Comparison of ENCODE assay signal across 8 cellular contexts in genomic region chr21:43864806-43865470, GRCh38. TPM values are rescaled to one million over a fixed set of nuclear protein-coding genes. Genes with fewer than 3 reads are reported as not detected.
A peak's percentile ranks its signal among the peaks of the same experiment; 100 is the strongest.
DNase-seq lines count a peak whose midpoint lies in the region; ATAC-seq lines count a peak whose summit lies in the region.

TSS of gene AGPAT3 (plus strand) at chr21:43865223. CDS start at chr21:43959682, 94,459 bp downstream.

- peak within 1 kb of the TSS; percentile 78 for H3K4me3 Mint-ChIP-seq in activated CD4-positive, alpha-beta T cell treated with anti-CD3 and anti-CD28 coated beads, Interleukin-2, amount 10 ng/mL, durations not matched to agents 7 days and 5 days

- peaks cover 26% of the 10 kb centered on the region for H3K36me3 Mint-ChIP-seq in activated CD4-positive, alpha-beta T cell treated with anti-CD3 and anti-CD28 coated beads, Interleukin-2, amount 10 ng/mL, durations not matched to agents 7 days and 5 days (ENCODE audit: low read depth)

- peak; percentile 89 for DNase-seq in D341Med (ENCODE audit: low spot score)
- DNase-seq in activated CD4-positive, alpha-beta T cell treated with anti-CD3 and anti-CD28 coated beads, Interleukin-2, amount 10 ng/mL, durations not matched to agents 7 days and 5 days = peak; percentile 40
- peak; percentile 42 for DNase-seq in midbrain (lab: John Stamatoyannopoulos, UW)
- DNase-seq in substantia nigra (lab: John Stamatoyannopoulos, UW) = peak in 6 of 49 donors; percentile 11 to 67 (median 40)

- peaks cover 7% of the 10 kb centered on the region for H3K4me1 ChIP-seq in endocrine pancreas (ENCODE audit: control insufficient read depth, insufficient read depth, low read length)

- no peaks in the 10 kb centered on the region for H3K9me3 ChIP-seq in endocrine pancreas (ENCODE audit: control insufficient read depth, low read length)

- peaks cover 47% of the 10 kb centered on the region for H3K4me1 Mint-ChIP-seq in activated CD4-positive, alpha-beta T cell treated with anti-CD3 and anti-CD28 coated beads, Interleukin-2, amount 10 ng/mL, durations not matched to agents 7 days and 5 days

- H3K27me3 ChIP-seq in endocrine pancreas (ENCODE audit: control insufficient read depth, insufficient read depth, low read length) = no peaks in the 10 kb centered on the region

- no peaks in the 10 kb centered on the region for H3K9me3 Mint-ChIP-seq in activated CD4-positive, alpha-beta T cell treated with anti-CD3 and anti-CD28 coated beads, Interleukin-2, amount 10 ng/mL, durations not matched to agents 7 days and 5 days

- H3K9ac ChIP-seq in endocrine pancreas (ENCODE audit: control insufficient read depth, insufficient read depth, low read length) = peak within 1 kb of the TSS; percentile 65

- ATAC-seq in HG02798 (IDR thresholded peaks at IDR 0.05; ENCODE audit: poor library complexity, unreplicated experiment) = peak; percentile 26
- no peak for ATAC-seq in HG03521 (IDR thresholded peaks at IDR 0.05; ENCODE audit: unreplicated experiment)
- no peak for ATAC-seq in GM21825 (IDR thresholded peaks at IDR 0.05; ENCODE audit: unreplicated experiment)

- peak within 1 kb of the TSS; percentile 60 for H3K4me3 ChIP-seq in endocrine pancreas (ENCODE audit: control insufficient read depth, insufficient read depth, low read length)

- peak within 1 kb of the TSS; percentile 91 for H3K27ac Mint-ChIP-seq in activated CD4-positive, alpha-beta T cell treated with anti-CD3 and anti-CD28 coated beads, Interleukin-2, amount 10 ng/mL, durations not matched to agents 7 days and 5 days

- peak within 1 kb of the TSS; percentile 61 for H3K27ac ChIP-seq in substantia nigra (ENCODE audit: low read depth, low read length, poor library complexity, severe bottlenecking)

- POLR2A ChIA-PET in activated CD4-positive, alpha-beta T cell treated with anti-CD3 and anti-CD28 coated beads, Interleukin-2, amount 10 ng/mL, durations not matched to agents 7 days and 5 days (lab: Charles Lee) = no interaction called here

- H3K27me3 Mint-ChIP-seq in activated CD4-positive, alpha-beta T cell treated with anti-CD3 and anti-CD28 coated beads, Interleukin-2, amount 10 ng/mL, durations not matched to agents 7 days and 5 days = peaks cover 2% of the 10 kb centered on the region

- no peaks in the 10 kb centered on the region for H3K36me3 ChIP-seq in endocrine pancreas (ENCODE audit: control insufficient read depth, insufficient read depth, low read length)

- CTCF ChIA-PET in activated CD4-positive, alpha-beta T cell treated with anti-CD3 and anti-CD28 coated beads, Interleukin-2, amount 10 ng/mL, durations not matched to agents 7 days and 5 days (lab: Charles Lee) = interaction anchor here (0.5 kb wide), 1 partner anchor 37 kb away, joined by 3 read pairs; no protein-coding TSS in a partner anchor

RNA-seq across cellular contexts. Expression of gene AGPAT3, which starts in this region (rescaled TPM):
- 10 to 100 TPM; 80.3 to 93.1 TPM for total RNA-seq in activated CD4-positive, alpha-beta T cell treated with anti-CD3 and anti-CD28 coated beads, Interleukin-2, amount 10 ng/mL, durations not matched to agents 7 days and 5 days
